In genomic region chr12:102095677-102096263, GRCh38 we compare ENCODE assay signal across 8 cellular contexts. TPM values are rescaled to one million over a fixed set of nuclear protein-coding genes. Genes with fewer than 3 reads are reported as not detected.
DNase-seq lines count a peak whose midpoint lies in the region; ATAC-seq, FAIRE-seq and TF ChIP-seq lines count a peak whose summit lies in the region.

No MANE protein-coding gene starts in this region.

- peak; percentile 32 for FAIRE-seq in A549 (lab: Jason Lieb, UNC)

- H3K4me3 ChIP-seq in A549 (no peak overlapping the region), Karpas-422 (ENCODE audit: low read length) (no peak overlapping the region), SU-DHL-6 (ENCODE audit: insufficient read depth, low read length, poor library complexity, severe bottlenecking) (no peak overlapping the region), hepatocyte (no peak overlapping the region), gastroesophageal sphincter (no peak overlapping the region)

- H3K9me2 ChIP-seq in Karpas-422 (replicated peaks; ENCODE audit: insufficient read depth, low read length) (no peaks in the 10 kb centered on the region), SU-DHL-6 (replicated peaks; ENCODE audit: insufficient read depth, low read length) (no peaks in the 10 kb centered on the region), hepatocyte (replicated peaks; ENCODE audit: insufficient read depth) (no peaks in the 10 kb centered on the region)

- ATAC-seq in A549, result peak; percentile 82 to 87
- ATAC-seq in GM21619 (IDR thresholded peaks at IDR 0.05; ENCODE audit: unreplicated experiment), result no peak
- no peak for ATAC-seq in gastroesophageal sphincter
- ATAC-seq in Right ventricle myocardium superior (ENCODE audit: poor library complexity), result no peak

- DNase-seq in A549 (ENCODE audit: low read depth in 1 of 2, low spot score in 1 of 2) (peak; percentile 6 to 31), GM03348 (ENCODE audit: low spot score) (peak; percentile 26), Karpas-422 (peak; percentile 69), hepatocyte (ENCODE audit: low spot score) (peak; percentile 44), Right ventricle myocardium superior (no peak)

- POLR2A ChIA-PET in A549 (lab: Yijun Ruan, JAX), result no interaction called here

- H3K36me3 ChIP-seq in Karpas-422 (ENCODE audit: insufficient read depth, low read length), result peaks cover 83% of the 10 kb centered on the region
- peaks cover 48% of the 10 kb centered on the region for H3K36me3 ChIP-seq in SU-DHL-6 (ENCODE audit: low read length)
- no peaks in the 10 kb centered on the region for H3K36me3 ChIP-seq in hepatocyte (replicated peaks; ENCODE audit: insufficient read depth, low read depth)
- peaks cover 0 to 40% of the 10 kb centered on the region in 2 donors for H3K36me3 ChIP-seq in gastroesophageal sphincter

- H3K27ac ChIP-seq in A549 (no peak overlapping the region), Karpas-422 (ENCODE audit: low read length) (no peak overlapping the region), SU-DHL-6 (ENCODE audit: low read depth, low read length) (no peak overlapping the region), hepatocyte (no peak overlapping the region), gastroesophageal sphincter (no peak overlapping the region)

- no peak overlapping the region for H3K9ac ChIP-seq in Karpas-422 (ENCODE audit: low read length)
- H3K9ac ChIP-seq in SU-DHL-6 (ENCODE audit: low read length), result no peak overlapping the region

- CTCF ChIA-PET in A549 (lab: Yijun Ruan, JAX), result interaction anchor here (0.5 to 2.9 kb wide), 30 partner anchors 11 to 719 kb away, joined by 3 to 13 read pairs (median 3); partner anchors contain the start of gene WASHC3

- TF ChIP-seq CTCF in A549 (IDR thresholded peaks at IDR 0.05) (peak; percentile 65), SU-DHL-6 (IDR thresholded peaks at IDR 0.05; ENCODE audit: insufficient read depth, low read length, poor library complexity, severe bottlenecking) (peak; percentile 43), hepatocyte (IDR thresholded peaks at IDR 0.05; ENCODE audit: poor library complexity) (peak; percentile 67), gastroesophageal sphincter (IDR thresholded peaks at IDR 0.05) (peak in 1 of 4 experiments; percentile 30)

- TF ChIP-seq POLR2A in A549 (IDR thresholded peaks at IDR 0.05; ENCODE audit: low read length) (no peak), gastroesophageal sphincter (IDR thresholded peaks at IDR 0.05) (no peak)

- intact Hi-C loops in Right ventricle myocardium superior (cut with DNase I), result no loop called here

- TF ChIP-seq RAD21 in A549 (conservative IDR thresholded peaks at IDR 0.05 in 1 of 2, IDR thresholded peaks at IDR 0.05 in 1 of 2), result peak; percentile 65 to 68

- H3K4me2 ChIP-seq in A549, result no peak overlapping the region
- H3K4me2 ChIP-seq in Karpas-422 (ENCODE audit: low read depth, low read length, poor library complexity, severe bottlenecking), result no peak overlapping the region
- H3K4me2 ChIP-seq in SU-DHL-6 (ENCODE audit: low read depth, low read length, poor library complexity, severe bottlenecking), result no peak overlapping the region
- H3K4me2 ChIP-seq in hepatocyte, result no peak overlapping the region

- H3K9me3 ChIP-seq in A549 (no peaks in the 10 kb centered on the region), Karpas-422 (ENCODE audit: low read length) (peaks cover 3% of the 10 kb centered on the region; the same call in 1 of the 2 replicates), SU-DHL-6 (ENCODE audit: insufficient read depth, low read length) (no peaks in the 10 kb centered on the region), hepatocyte (ENCODE audit: low read depth) (no peaks in the 10 kb centered on the region), gastroesophageal sphincter (no peaks in the 10 kb centered on the region)

- WGBS in A549 (ENCODE audit: missing lambda C conversion rate), result 57% methylated on average over 2 of the region's 2 CpGs
- 60% methylated on average over 2 of the region's 2 CpGs for WGBS in hepatocyte (ENCODE audit: low lambda C conversion rate, missing lambda C conversion rate)
- WGBS in gastroesophageal sphincter (ENCODE audit: low coverage in 1 of 2), 2 donors, result 57 to 61% methylated on average over 2 of the region's 2 CpGs

- H4K20me1 ChIP-seq in Karpas-422 (ENCODE audit: insufficient read depth, low read depth, low read length) (no peaks in the 10 kb centered on the region), SU-DHL-6 (ENCODE audit: low read depth, low read length) (no peaks in the 10 kb centered on the region), hepatocyte (ENCODE audit: insufficient read depth, poor library complexity, severe bottlenecking) (no peaks in the 10 kb centered on the region)

- no peak overlapping the region for H2AFZ ChIP-seq in Karpas-422 (ENCODE audit: low read length)
- H2AFZ ChIP-seq in SU-DHL-6 (ENCODE audit: low read depth, low read length, severe bottlenecking), result no peak overlapping the region
- H2AFZ ChIP-seq in hepatocyte, result no peak overlapping the region

- H3K4me1 ChIP-seq in A549 (no peaks in the 10 kb centered on the region), Karpas-422 (ENCODE audit: low read length) (no peaks in the 10 kb centered on the region), hepatocyte (ENCODE audit: insufficient read depth) (no peaks in the 10 kb centered on the region), gastroesophageal sphincter (no peaks in the 10 kb centered on the region)

- TF ChIP-seq EP300 in A549 (IDR thresholded peaks at IDR 0.05) (no peak), gastroesophageal sphincter (IDR thresholded peaks at IDR 0.05) (no peak)

- peaks cover 50% of the 10 kb centered on the region for H3K79me2 ChIP-seq in Karpas-422 (ENCODE audit: low read length)
- no peaks in the 10 kb centered on the region; the same call in 1 of the 2 replicates for H3K79me2 ChIP-seq in SU-DHL-6 (ENCODE audit: insufficient read depth, low read length)
- H3K79me2 ChIP-seq in hepatocyte, result no peaks in the 10 kb centered on the region

- H3F3A ChIP-seq in SU-DHL-6 (ENCODE audit: insufficient read depth), result peaks cover 7% of the 10 kb centered on the region; the same call in 1 of the 2 replicates

- H3K27me3 ChIP-seq in Karpas-422 (ENCODE audit: low read length) (no peaks in the 10 kb centered on the region), SU-DHL-6 (ENCODE audit: low read length) (no peaks in the 10 kb centered on the region), hepatocyte (no peaks in the 10 kb centered on the region), gastroesophageal sphincter (no peaks in the 10 kb centered on the region)

TF ChIP-seq in A549, 52 proteins besides CTCF, POLR2A, EP300 and RAD21:
- TF ChIP-seq SMC3 (IDR thresholded peaks at IDR 0.05), result peak; percentile 66
- TF ChIP-seq PBX3 (IDR thresholded peaks at IDR 0.05), result no peak

RNA-seq across cellular contexts. Expression of gene NUP37, which starts 24.1 kb away (rescaled TPM):
- 91.9 and 118 TPM in 2 replicates for polyA plus RNA-seq in A549 (2011; rRNA removed)
- polyA plus RNA-seq in A549 (2012; cell fraction: cytosol; rRNA removed), result 57.8 and 58.2 TPM in 2 replicates
- polyA plus RNA-seq in A549 (2012; cell fraction: nucleus; rRNA removed), result 25.8 and 36.1 TPM in 2 replicates
- polyA plus RNA-seq in A549 (2017; fragmentation: RNase III; extraction: RNeasy Plus Mini Kit Qiagen cat#74134 plus additional on column Dnase treatment), result 98.0 to 103 TPM (median 101 TPM) in 3 replicates
- polyA minus RNA-seq in A549 (2011; rRNA and poly(A)+ RNA removed), result 16.0 and 21.5 TPM in 2 replicates
- total RNA-seq in Karpas-422 (2014; rRNA removed; shearing (Covaris generic); ENCODE audit: low replicate concordance), result 65.7 and 108 TPM in 2 replicates
- 27.3 and 37.3 TPM in 2 replicates for total RNA-seq in hepatocyte
- 25.1 and 26.7 TPM in 2 replicates for polyA plus RNA-seq in hepatocyte
- total RNA-seq in gastroesophageal sphincter, result 10 to 100 TPM; 15.2 to 27.7 (median 19.0) TPM
- total RNA-seq in Right ventricle myocardium superior, result 17.1 TPM

RNA-seq across cellular contexts. Expression of gene PARPBP, which starts 24.2 kb away (rescaled TPM):
- polyA plus RNA-seq in A549 (2011; rRNA removed) (32.6 and 58.2 TPM in 2 replicates), A549 (2017; fragmentation: RNase III; extraction: RNeasy Plus Mini Kit Qiagen cat#74134 plus additional on column Dnase treatment) (31.8 to 32.8 TPM (median 32.4 TPM) in 3 replicates), hepatocyte (4.3 and 6.6 TPM in 2 replicates)
- polyA plus RNA-seq in A549 (2012; cell fraction: cytosol; rRNA removed), result 10.8 and 11.4 TPM in 2 replicates
- 4.3 and 7.3 TPM in 2 replicates for polyA plus RNA-seq in A549 (2012; cell fraction: nucleus; rRNA removed)
- polyA minus RNA-seq in A549 (2011; rRNA and poly(A)+ RNA removed), result 11.6 and 12.8 TPM in 2 replicates
- total RNA-seq in Karpas-422 (2014; rRNA removed; shearing (Covaris generic); ENCODE audit: low replicate concordance), result 13.7 and 49.6 TPM in 2 replicates
- total RNA-seq in hepatocyte (11.0 TPM in 2 replicates), gastroesophageal sphincter (1 to 10 TPM in 3 of 4 donors, under 1 TPM in 1; 0.93 to 1.4 (median 1.2) TPM), Right ventricle myocardium superior (0.24 TPM)

RNA-seq across cellular contexts. Expression of gene WASHC3, which starts 34.0 kb away (rescaled TPM):
- 54.9 and 63.3 TPM in 2 replicates for polyA plus RNA-seq in A549 (2011; rRNA removed)
- 22.5 and 22.8 TPM in 2 replicates for polyA plus RNA-seq in A549 (2012; cell fraction: cytosol; rRNA removed)
- polyA plus RNA-seq in A549 (2012; cell fraction: nucleus; rRNA removed), result 5.9 and 6.5 TPM in 2 replicates
- polyA plus RNA-seq in A549 (2017; fragmentation: RNase III; extraction: RNeasy Plus Mini Kit Qiagen cat#74134 plus additional on column Dnase treatment), result 36.2 to 39.1 TPM (median 38.1 TPM) in 3 replicates
- 14.5 and 18.1 TPM in 2 replicates for polyA minus RNA-seq in A549 (2011; rRNA and poly(A)+ RNA removed)
- total RNA-seq in Karpas-422 (2014; rRNA removed; shearing (Covaris generic); ENCODE audit: low replicate concordance), result 70.5 and 75.1 TPM in 2 replicates
- total RNA-seq in hepatocyte, result 55.5 and 66.8 TPM in 2 replicates
- 59.8 and 60.3 TPM in 2 replicates for polyA plus RNA-seq in hepatocyte
- 100 to 1,000 TPM in 1 of 4 donors, 10 to 100 TPM in 3; 80.4 to 106 (median 87.1) TPM for total RNA-seq in gastroesophageal sphincter
- 31.9 TPM for total RNA-seq in Right ventricle myocardium superior

Comparison
In these comparisons a context has a peak if more than half of its experiments do, and no peak if none do; other contexts are left out.
1. ATAC-seq: peak in A549 (2 of 2); none in GM21619 (single experiment), gastroesophageal sphincter (single experiment) and Right ventricle myocardium superior (single experiment).